In genomic region chr9:115524467-115525059, GRCh38 we compare ENCODE assay signal across 8 cellular contexts.
DNase-seq lines count a peak whose midpoint lies in the region; ATAC-seq and TF ChIP-seq lines count a peak whose summit lies in the region.

No MANE protein-coding gene starts in this region.

- intact Hi-C loops in breast epithelium (cut with DNase I; ENCODE audit: low total_unique reads) (no loop called here), tibial artery (cut with DNase I; ENCODE audit: low total_unique reads) (loop anchor here (10.0 kb wide), 1 partner anchor 510 kb away; no protein-coding TSS in a partner anchor)

- H3F3A ChIP-seq in DOHH2 (ENCODE audit: control insufficient read depth, insufficient read depth) = no peaks in the 10 kb centered on the region

- no peaks in the 10 kb centered on the region for H3K36me3 ChIP-seq in DOHH2 (ENCODE audit: control insufficient read depth, low read length)
- H3K36me3 ChIP-seq in HEK293 (ENCODE audit: control insufficient read depth in 2 of 2, insufficient read depth in 1 of 2, low read length in 2 of 2) = no peaks in the 10 kb centered on the region
- H3K36me3 ChIP-seq in breast epithelium = no peaks in the 10 kb centered on the region
- H3K36me3 ChIP-seq in tibial artery = no peaks in the 10 kb centered on the region

- no peak overlapping the region for H3K27ac ChIP-seq in DOHH2 (ENCODE audit: low read depth, low read length)
- H3K27ac ChIP-seq in HEK293 (ENCODE audit: extremely low read depth, low read depth, low read length) = no peak overlapping the region
- no peak overlapping the region for H3K27ac ChIP-seq in breast epithelium
- H3K27ac ChIP-seq in tibial artery = peak overlapping the region; percentile 46 to 64

- DNase-seq in NCI-H69 (lab: John Stamatoyannopoulos, UW) = peak; percentile 79
- no peak for DNase-seq in breast epithelium (ENCODE audit: low spot score in 2 of 2)
- peak; percentile 69 for DNase-seq in kidney glomerular epithelial cell (lab: John Stamatoyannopoulos, UW)
- DNase-seq in tibial artery = no peak
- DNase-seq in activated effector memory CD4-positive, alpha-beta T cell treated with Interleukin-2 at 50 U/mL for 16 hours = no peak

- no peaks in the 10 kb centered on the region for H4K20me1 ChIP-seq in DOHH2 (ENCODE audit: control insufficient read depth, insufficient read depth, low read depth, low read length)

- H3K9me2 ChIP-seq in DOHH2 (replicated peaks; ENCODE audit: control insufficient read depth, low read length) = no peaks in the 10 kb centered on the region

- H3K79me2 ChIP-seq in DOHH2 (ENCODE audit: control insufficient read depth, low read length) = no peaks in the 10 kb centered on the region

- ATAC-seq in HG02938 (IDR thresholded peaks at IDR 0.05; ENCODE audit: unreplicated experiment) = no peak

- no peak overlapping the region for H3K4me2 ChIP-seq in DOHH2 (ENCODE audit: low read length)

- TF ChIP-seq POLR2A in breast epithelium (IDR thresholded peaks at IDR 0.05) = no peak

- H3K4me3 ChIP-seq in DOHH2 (ENCODE audit: low read length) (no peak overlapping the region), HEK293 (ENCODE audit: low read depth, low read length) (no peak overlapping the region), breast epithelium (no peak overlapping the region), tibial artery (no peak overlapping the region)

- TF ChIP-seq CTCF in DOHH2 (IDR thresholded peaks at IDR 0.05; ENCODE audit: low read depth, low read length, poor library complexity, severe bottlenecking) (peak; percentile 62), HEK293 (tag by site-specific recombination; IDR thresholded peaks at IDR 0.05) (peak; percentile 57; the same call in 1 of the 2 replicates), breast epithelium (IDR thresholded peaks at IDR 0.05) (peak; percentile 26 to 68 (median 66)), tibial artery (IDR thresholded peaks at IDR 0.05) (peak; percentile 78 to 87)

- H3K9me3 ChIP-seq in DOHH2 (ENCODE audit: control insufficient read depth, insufficient read depth, low read length) (no peaks in the 10 kb centered on the region), HEK293 (ENCODE audit: control insufficient read depth, insufficient read depth, low read depth, low read length) (no peaks in the 10 kb centered on the region), breast epithelium (no peaks in the 10 kb centered on the region), tibial artery (no peaks in the 10 kb centered on the region)

- H3K4me1 ChIP-seq in DOHH2 (ENCODE audit: control insufficient read depth, low read length) (no peaks in the 10 kb centered on the region), HEK293 (ENCODE audit: control insufficient read depth, insufficient read depth, low read length) (no peaks in the 10 kb centered on the region), breast epithelium (no peaks in the 10 kb centered on the region), tibial artery (peaks cover 0 to 28% (median 14%) of the 10 kb centered on the region in 4 donors)

- POLR2A ChIA-PET in HEK293 (lab: Yijun Ruan, JAX) = interaction anchor here (0.6 kb wide), 1 partner anchor 225 kb away, joined by 10 read pairs; no protein-coding TSS in a partner anchor

- CTCF ChIA-PET in HEK293 (lab: Yijun Ruan, JAX) = interaction anchor here (0.5 to 2.4 kb wide), 40 partner anchors 9 to 1119 kb away, joined by 3 to 14 read pairs (median 4); partner anchors contain the start of genes TEX48 and TNC

- no peaks in the 10 kb centered on the region for H3K27me3 ChIP-seq in DOHH2 (ENCODE audit: control insufficient read depth, low read length)
- H3K27me3 ChIP-seq in breast epithelium = no peaks in the 10 kb centered on the region
- no peaks in the 10 kb centered on the region for H3K27me3 ChIP-seq in tibial artery

TF ChIP-seq in HEK293, 187 proteins besides CTCF, POLR2A, EP300 and RAD21:
- TF ChIP-seq ZNF654 (tag by site-specific recombination; IDR thresholded peaks at IDR 0.05; ENCODE audit: low read depth) = peak; percentile 66
- TF ChIP-seq ZNF76 (tag by site-specific recombination; IDR thresholded peaks at IDR 0.05; ENCODE audit: borderline replicate concordance, low read depth) = no peak
- TF ChIP-seq MZF1 (tag by site-specific recombination; IDR thresholded peaks at IDR 0.05; ENCODE audit: borderline replicate concordance) = peak; percentile 67; the same call in 1 of the 2 replicates
- no peak for TF ChIP-seq ZNF366 (tag by site-specific recombination; conservative IDR thresholded peaks at IDR 0.05)
- no peak for TF ChIP-seq GLI4 (tag by site-specific recombination; IDR thresholded peaks at IDR 0.05)
- 0 out of 2 replicates have a peak, but pooled peaks have one; percentile 36 for TF ChIP-seq ZNF660 (tag by site-specific recombination; IDR thresholded peaks at IDR 0.05)
- TF ChIP-seq ZNF426 (tag by site-specific recombination; IDR thresholded peaks at IDR 0.05) = no peak
- no peak for TF ChIP-seq ZNF529 (tag by site-specific recombination; IDR thresholded peaks at IDR 0.05; ENCODE audit: insufficient replicate concordance)
- no peak for TF ChIP-seq ZIC2 (tag by site-specific recombination; IDR thresholded peaks at IDR 0.05)

Comparison
In these comparisons a context has a peak if more than half of its experiments do, and no peak if none do; other contexts are left out.
1. H3K27ac ChIP-seq: peak in tibial artery (2 of 2); none in DOHH2 (single experiment), HEK293 (single experiment) and breast epithelium (0 of 2).
2. DNase-seq: peak in NCI-H69 (single experiment) and kidney glomerular epithelial cell (single experiment); none in breast epithelium (0 of 2), tibial artery (0 of 2) and activated effector memory CD4-positive, alpha-beta T cell treated with Interleukin-2 at 50 U/mL for 16 hours (single experiment).
3. Peak in every context shown above with its lines, with median percentiles within 50 percentile points of each other: CTCF ChIP-seq.